In genomic region chr1:241593186-241593585, GRCh38 we compare ENCODE assay signal across 23 cellular contexts. TPM values are rescaled to one million over a fixed set of nuclear protein-coding genes. Genes with fewer than 3 reads are reported as not detected.
A peak's percentile ranks its signal among the peaks of the same experiment; 100 is the strongest.
DNase-seq lines count a peak whose midpoint lies in the region; FAIRE-seq and TF ChIP-seq lines count a peak whose summit lies in the region.
"Had no signal": no experiment of that assay in that cellular context is flagged by ENCODE, and none has a peak within 500 bp of the region (broad histone marks: within the 10 kb centered on the region; RNA-seq: fewer than 3 reads in every experiment).

No MANE protein-coding gene starts in this region.

- H4K20me1 ChIP-seq in astrocyte (ENCODE audit: insufficient read depth, low read length) (no peaks in the 10 kb centered on the region), osteoblast (ENCODE audit: insufficient read depth, low read length) (no peaks in the 10 kb centered on the region)

- H3K27ac Mint-ChIP-seq in astrocyte (ENCODE audit: unreplicated experiment) = peak overlapping the region; percentile 30
- H3K27ac Mint-ChIP-seq: activated CD8-positive, alpha-beta T cell treated with anti-CD3 and anti-CD28 coated beads, Interleukin-2, amount 10 ng/mL, durations not matched to agents 7 days and 5 days; natural killer cell had no signal

- DNase-seq in EH (ENCODE audit: low read depth) (peak; percentile 62), LHCN-M2 (ENCODE audit: low read depth) (peak; percentile 50), astrocyte (ENCODE audit: low read depth) (no peak), osteoblast (ENCODE audit: insufficient read length, low spot score, missing footprints) (no peak), GOT3 (lab: John Stamatoyannopoulos, UW) (no peak), RKO (ENCODE audit: low spot score) (no peak), iPS-NIHi7 (ENCODE audit: extremely low spot score) (no peak)
- DNase-seq: activated CD8-positive, alpha-beta T cell treated with anti-CD3 and anti-CD28 coated beads, Interleukin-2, amount 10 ng/mL, durations not matched to agents 7 days and 5 days; body of pancreas; C1 segment of cervical spinal cord; DMS53; heart left ventricle; natural killer cell; NCI-H1105 treated with DMSO at 0.1 percent for 48 hours; NCI-H748 treated with DMSO at 0.1 percent for 48 hours; stimulated activated CD4-positive, alpha-beta T cell treated with anti-CD3 and anti-CD28 coated beads, Interleukin-4, amount 100 ng/mL, for 24 hours had no signal

- no peak for TF ChIP-seq CTCF in astrocyte (IDR thresholded peaks at IDR 0.05; ENCODE audit: insufficient read depth, low read depth, low read length)
- TF ChIP-seq CTCF in osteoblast (IDR thresholded peaks at IDR 0.05; ENCODE audit: extremely low read depth, low read depth, low read length) = no peak

- H3K79me2 ChIP-seq in astrocyte (ENCODE audit: insufficient read depth, low read length) (no peaks in the 10 kb centered on the region), osteoblast (ENCODE audit: insufficient read depth, low read length) (no peaks in the 10 kb centered on the region)

- H3K4me1 Mint-ChIP-seq in astrocyte (ENCODE audit: low read depth, unreplicated experiment) = peaks cover 37% of the 10 kb centered on the region
- H3K4me1 Mint-ChIP-seq: natural killer cell had no signal

- H3K9me3 ChIP-seq in astrocyte (ENCODE audit: insufficient read depth, low read depth, low read length) (no peaks in the 10 kb centered on the region), osteoblast (ENCODE audit: low read depth, low read length) (no peaks in the 10 kb centered on the region)
- H3K9me3 ChIP-seq: body of pancreas, heart left ventricle, thoracic aorta had no signal

- H3K36me3 ChIP-seq in astrocyte (ENCODE audit: insufficient read depth, low read length) (no peaks in the 10 kb centered on the region), osteoblast (ENCODE audit: insufficient read depth, low read length) (no peaks in the 10 kb centered on the region)
- H3K36me3 ChIP-seq: thoracic aorta had no signal

- H3K4me3 ChIP-seq in astrocyte (ENCODE audit: insufficient read depth, low read depth, low read length) = no peak overlapping the region
- no peak overlapping the region for H3K4me3 ChIP-seq in osteoblast (ENCODE audit: insufficient read depth, low read length)
- H3K4me3 ChIP-seq: body of pancreas, coronary artery, heart left ventricle, skin epidermis, thoracic aorta had no signal

- H3K4me3 Mint-ChIP-seq in astrocyte (ENCODE audit: unreplicated experiment) = no peak overlapping the region
- H3K4me3 Mint-ChIP-seq: activated CD8-positive, alpha-beta T cell treated with anti-CD3 and anti-CD28 coated beads, Interleukin-2, amount 10 ng/mL, durations not matched to agents 7 days and 5 days; natural killer cell had no signal

- H3K4me1 ChIP-seq in astrocyte (ENCODE audit: insufficient read depth, low read length) = peaks cover 12% of the 10 kb centered on the region
- peaks cover 25% of the 10 kb centered on the region for H3K4me1 ChIP-seq in osteoblast (ENCODE audit: insufficient read depth, low read length)
- H3K4me1 ChIP-seq: body of pancreas, heart left ventricle had no signal

- H2AFZ ChIP-seq in astrocyte (ENCODE audit: low read depth, low read length) (no peak overlapping the region), osteoblast (ENCODE audit: low read length) (no peak overlapping the region)

- H3K27ac ChIP-seq in astrocyte (ENCODE audit: low read depth, low read length) = no peak overlapping the region
- H3K27ac ChIP-seq in osteoblast (ENCODE audit: low read depth, low read length) = peak overlapping the region; percentile 41
- H3K27ac ChIP-seq: body of pancreas, coronary artery, heart left ventricle, thoracic aorta, VCaP had no signal

- H3K4me2 ChIP-seq in astrocyte (ENCODE audit: low read length) (no peak overlapping the region), osteoblast (ENCODE audit: insufficient read depth, low read length) (peak overlapping the region; percentile 13)

- no peak overlapping the region for H3K9ac ChIP-seq in astrocyte (ENCODE audit: low read length)

- no peaks in the 10 kb centered on the region for H3K9me3 Mint-ChIP-seq in astrocyte (ENCODE audit: unreplicated experiment)
- H3K9me3 Mint-ChIP-seq: natural killer cell had no signal

- H3K27me3 ChIP-seq in astrocyte (ENCODE audit: insufficient read depth, low read length) (no peaks in the 10 kb centered on the region), osteoblast (ENCODE audit: insufficient read depth, low read length) (no peaks in the 10 kb centered on the region)
- H3K27me3 ChIP-seq: body of pancreas, heart left ventricle had no signal

- H3K27me3 Mint-ChIP-seq in astrocyte (ENCODE audit: low read depth, unreplicated experiment) = no peaks in the 10 kb centered on the region

- no peaks in the 10 kb centered on the region for H3K36me3 Mint-ChIP-seq in astrocyte (ENCODE audit: low read depth, unreplicated experiment)
- H3K36me3 Mint-ChIP-seq: natural killer cell had no signal

- FAIRE-seq in astrocyte (lab: Jason Lieb, UNC) = no peak

RNA-seq across cellular contexts. Expression of gene CHML, which starts 47.0 kb away (rescaled TPM):
- total RNA-seq in LHCN-M2 (2014; rRNA removed) (8.7 and 10.4 TPM in 2 replicates), astrocyte (16.6 and 22.6 TPM in 2 replicates), osteoblast (11.6 and 12.1 TPM in 2 replicates)
- polyA plus RNA-seq in LHCN-M2 (2012) = 2.3 TPM

RNA-seq across cellular contexts. Expression of gene OPN3, which starts 47.0 kb away (rescaled TPM):
- total RNA-seq in LHCN-M2 (2014; rRNA removed) (33.5 and 34.5 TPM in 2 replicates), astrocyte (12.0 and 16.9 TPM in 2 replicates), osteoblast (4.7 and 5.1 TPM in 2 replicates)
- 18.8 TPM for polyA plus RNA-seq in LHCN-M2 (2012)

RNA-seq across cellular contexts. Expression of gene WDR64, which starts 58.9 kb away (rescaled TPM):
- total RNA-seq in LHCN-M2 (2014; rRNA removed) = not detected in 2 replicates
- not detected for polyA plus RNA-seq in LHCN-M2 (2012)
- not detected in 2 replicates for total RNA-seq in astrocyte
- not detected in 2 replicates for total RNA-seq in osteoblast
- total RNA-seq: body of pancreas, H4, heart left ventricle, lung microvascular endothelial cell, natural killer cell, thoracic aorta had no signal
- polyA plus RNA-seq: esophagus, heart left ventricle had no signal

Comparison
In these comparisons a context has a peak if more than half of its experiments do, and no peak if none do; other contexts are left out.
1. DNase-seq: peak in EH (single experiment) and LHCN-M2 (single experiment); none in astrocyte (single experiment), osteoblast (single experiment), GOT3 (single experiment), RKO (single experiment) and iPS-NIHi7 (single experiment).